Comparison of ENCODE assay signal across 16 cellular contexts in the genomic region with DNA sequence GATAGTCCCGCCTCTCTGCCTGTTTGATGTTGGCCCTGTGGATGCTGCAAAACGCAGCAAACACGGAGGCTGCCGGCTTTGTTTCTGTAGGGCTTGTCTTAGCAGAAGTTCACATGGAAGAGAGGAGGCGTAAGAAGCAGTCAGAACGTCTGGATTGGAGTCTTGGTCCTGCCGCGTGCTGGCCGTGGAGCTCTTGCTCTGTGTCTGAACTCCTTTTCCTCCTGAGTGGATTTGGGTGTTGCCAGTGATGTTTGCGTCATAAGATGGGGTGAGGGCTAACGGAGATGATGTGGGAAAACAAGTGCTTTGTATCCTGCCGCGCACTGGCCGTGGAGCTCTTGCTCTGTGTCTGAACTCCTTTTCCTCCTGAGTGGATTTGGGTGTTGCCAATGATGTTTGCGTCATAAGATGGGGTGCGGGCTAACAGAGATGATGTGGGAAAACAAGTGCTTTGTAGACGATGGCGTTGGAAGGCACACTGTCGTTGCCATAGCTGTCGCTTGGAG.
A peak's percentile ranks its signal among the peaks of the same experiment; 100 is the strongest.
DNase-seq lines count a peak whose midpoint lies in the region; ATAC-seq and TF ChIP-seq lines count a peak whose summit lies in the region.
"Had no signal": no experiment of that assay in that cellular context is flagged by ENCODE, and none has a peak within 500 bp of the region (broad histone marks: within the 10 kb centered on the region; RNA-seq: fewer than 3 reads in every experiment).

No MANE protein-coding gene starts in this region.

- peaks cover 4 to 8% (median 6%) of the 10 kb centered on the region in 3 donors for H3K27me3 Mint-ChIP-seq in CD14-positive monocyte (ENCODE audit: low read depth in 3 of 3)

- no peaks in the 10 kb centered on the region for H3K9me3 ChIP-seq in esophagus muscularis mucosa
- H3K9me3 ChIP-seq in heart right ventricle = no peaks in the 10 kb centered on the region
- no peaks in the 10 kb centered on the region for H3K9me3 ChIP-seq in sigmoid colon
- no peaks in the 10 kb centered on the region for H3K9me3 ChIP-seq in upper lobe of right lung
- H3K9me3 ChIP-seq: A549 had no signal

- no peaks in the 10 kb centered on the region for H3K9me3 Mint-ChIP-seq in CD14-positive monocyte
- H3K9me3 Mint-ChIP-seq: CD4-positive, alpha-beta memory T cell had no signal

- peak in 7 of 8 donors; percentile 30 to 86 (median 70) for ATAC-seq in heart right ventricle
- ATAC-seq in upper lobe of right lung = no peak
- ATAC-seq: A549, K562 had no signal

- DNase-seq in AG10803 (ENCODE audit: low read depth) = peak; percentile 61
- peak; percentile 92 for DNase-seq in esophagus muscularis mucosa (ENCODE audit: extremely low spot score)
- peak; percentile 35 to 48 for DNase-seq in heart right ventricle
- peak; percentile 74 for DNase-seq in sigmoid colon
- DNase-seq in CD14-positive monocyte (ENCODE audit: low spot score) = no peak
- no peak for DNase-seq in lower leg skin (ENCODE audit: low spot score in 2 of 2)
- no peak for DNase-seq in upper lobe of right lung
- DNase-seq: CD4-positive, alpha-beta memory T cell; DMS79 treated with DMSO at 0.1 percent for 48 hours; H7; NCI-H1436; NCI-H2081; NCI-H510A treated with DMSO at 0.1 percent for 48 hours had no signal

- TF ChIP-seq EP300 in esophagus muscularis mucosa (IDR thresholded peaks at IDR 0.05) = no peak
- TF ChIP-seq EP300 in sigmoid colon (IDR thresholded peaks at IDR 0.05) = no peak

- intact Hi-C loops in esophagus muscularis mucosa (cut with DNase I) (no loop called here), heart right ventricle (cut with DNase I) (no loop called here), sigmoid colon (cut with DNase I) (no loop called here), CD14-positive monocyte (cut with micrococcal nuclease) (no loop called here), lower leg skin (cut with DNase I; ENCODE audit: low total_unique reads) (no loop called here), upper lobe of right lung (cut with DNase I) (loop anchor here (10.0 kb wide), 1 partner anchor 130 kb away; no protein-coding TSS in a partner anchor)

- TF ChIP-seq POLR2A in esophagus muscularis mucosa (IDR thresholded peaks at IDR 0.05; ENCODE audit: low read depth) (no peak), sigmoid colon (IDR thresholded peaks at IDR 0.05) (no peak), lower leg skin (IDR thresholded peaks at IDR 0.05) (no peak)

- H3K36me3 ChIP-seq in esophagus muscularis mucosa (peaks cover 0 to 7% (median 2%) of the 10 kb centered on the region in 4 donors), heart right ventricle (no peaks in the 10 kb centered on the region), sigmoid colon (no peaks in the 10 kb centered on the region), upper lobe of right lung (no peaks in the 10 kb centered on the region)

- H3K4me3 ChIP-seq in AG10803 (ENCODE audit: low read length) (peak overlapping the region; percentile 22), esophagus muscularis mucosa (no peak overlapping the region), heart right ventricle (peak overlapping the region in 2 of 10 donors; percentile 4 to 15), sigmoid colon (no peak overlapping the region), lower leg skin (ENCODE audit: low read depth, poor library complexity, severe bottlenecking) (no peak overlapping the region), upper lobe of right lung (no peak overlapping the region)
- H3K4me3 ChIP-seq: A549, K562 had no signal

- H3K36me3 Mint-ChIP-seq in CD14-positive monocyte = no peaks in the 10 kb centered on the region
- H3K36me3 Mint-ChIP-seq: CD4-positive, alpha-beta memory T cell had no signal

- H3K4me1 ChIP-seq in esophagus muscularis mucosa (peaks cover 0 to 11% (median 6%) of the 10 kb centered on the region in 4 donors), heart right ventricle (peaks cover 0 to 8% (median 0%) of the 10 kb centered on the region in 9 donors), sigmoid colon (peaks cover 0 to 14% (median 3%) of the 10 kb centered on the region in 4 donors), upper lobe of right lung (no peaks in the 10 kb centered on the region)
- H3K4me1 ChIP-seq: A549 had no signal

- no peaks in the 10 kb centered on the region for H3K27me3 ChIP-seq in esophagus muscularis mucosa
- no peaks in the 10 kb centered on the region for H3K27me3 ChIP-seq in heart right ventricle
- no peaks in the 10 kb centered on the region for H3K27me3 ChIP-seq in sigmoid colon
- H3K27me3 ChIP-seq in upper lobe of right lung = no peaks in the 10 kb centered on the region

- no peak overlapping the region for H3K4me3 Mint-ChIP-seq in CD14-positive monocyte
- H3K4me3 Mint-ChIP-seq: B cell; CD4-positive, alpha-beta memory T cell had no signal

- H3K27ac ChIP-seq in esophagus muscularis mucosa (replicated peaks in 1 of 4) (peak overlapping the region; percentile 9 to 66 (median 53)), heart right ventricle (peak overlapping the region in 8 of 10 donors; percentile 3 to 57 (median 35)), sigmoid colon (peak overlapping the region in 3 of 4 donors; percentile 20 to 61 (median 23)), upper lobe of right lung (no peak overlapping the region)
- H3K27ac ChIP-seq: A549 had no signal

- TF ChIP-seq CTCF in AG10803 (conservative IDR thresholded peaks at IDR 0.05; ENCODE audit: low read length) = no peak
- no peak for TF ChIP-seq CTCF in esophagus muscularis mucosa (IDR thresholded peaks at IDR 0.05)
- no peak for TF ChIP-seq CTCF in heart right ventricle (IDR thresholded peaks at IDR 0.05)
- TF ChIP-seq CTCF in sigmoid colon (IDR thresholded peaks at IDR 0.05) = no peak
- TF ChIP-seq CTCF in CD14-positive monocyte (IDR thresholded peaks at IDR 0.05) = no peak
- TF ChIP-seq CTCF in lower leg skin (IDR thresholded peaks at IDR 0.05) = no peak
- no peak for TF ChIP-seq CTCF in upper lobe of right lung (IDR thresholded peaks at IDR 0.05)

- H3K27ac Mint-ChIP-seq in CD14-positive monocyte = no peak overlapping the region
- H3K27ac Mint-ChIP-seq: B cell; CD4-positive, alpha-beta memory T cell had no signal

- WGBS in esophagus muscularis mucosa = 84% methylated on average over 17 of the region's 20 CpGs
- WGBS in heart right ventricle, 2 donors = 77 to 84% methylated on average over 20 of the region's 20 CpGs
- WGBS in sigmoid colon, 2 donors = 91 to 95% methylated on average over 20 of the region's 20 CpGs
- 73 to 77% methylated on average over 20 of the region's 20 CpGs for WGBS in lower leg skin, 2 donors

- peaks cover 7% of the 10 kb centered on the region for H3K4me1 Mint-ChIP-seq in CD14-positive monocyte
- H3K4me1 Mint-ChIP-seq: B cell had no signal

Comparison
In these comparisons a context has a peak if more than half of its experiments do, and no peak if none do; other contexts are left out.
1. DNase-seq: peak in AG10803 (single experiment), esophagus muscularis mucosa (single experiment), heart right ventricle (2 of 2) and sigmoid colon (single experiment); none in CD14-positive monocyte (single experiment), lower leg skin (0 of 2) and upper lobe of right lung (single experiment).